Comparison of ENCODE assay signal across 19 cellular contexts in genomic region chr2:225028572-225028971, GRCh38. TPM values are rescaled to one million over a fixed set of nuclear protein-coding genes. Genes with fewer than 3 reads are reported as not detected.
DNase-seq lines count a peak whose midpoint lies in the region; ATAC-seq and FAIRE-seq lines count a peak whose summit lies in the region.
"Had no signal": no experiment of that assay in that cellular context is flagged by ENCODE, and none has a peak within 500 bp of the region (broad histone marks: within the 10 kb centered on the region; RNA-seq: fewer than 3 reads in every experiment).

No MANE protein-coding gene starts in this region.

- no peak for DNase-seq in activated CD4-positive, alpha-beta memory T cell treated with anti-CD3 and anti-CD28 coated beads for 36 hours
- DNase-seq in activated CD4-positive, alpha-beta memory T cell treated with anti-CD3 and anti-CD28 coated beads, Interleukin-2, amount 10 ng/mL, durations not matched to agents 7 days and 5 days = no peak
- DNase-seq in T-cell (no peak), small intestine (no peak)
- no peak for DNase-seq in natural killer cell treated with Interleukin-12 subunit alpha and Interleukin-12 subunit beta and Interleukin-15 and Interleukin-18, amount 100 ng/mL, for 72 hours (ENCODE audit: low spot score)
- DNase-seq in naive thymus-derived CD8-positive, alpha-beta T cell = no peak
- DNase-seq: 8988T, BE2C, H7, KG1, NCI-H1048, NCI-H1436 treated with DMSO at 0.1 percent for 48 hours, NCI-H2029 treated with DMSO at 0.1 percent for 48 hours, NCI-H510A, NCI-H774, PC-9 had no signal

- H3K27me3 Mint-ChIP-seq in activated CD4-positive, alpha-beta memory T cell treated with anti-CD3 and anti-CD28 coated beads for 36 hours = no peaks in the 10 kb centered on the region
- H3K27me3 Mint-ChIP-seq in activated CD4-positive, alpha-beta memory T cell treated with anti-CD3 and anti-CD28 coated beads, Interleukin-2, amount 10 ng/mL, durations not matched to agents 7 days and 5 days = no peaks in the 10 kb centered on the region
- no peaks in the 10 kb centered on the region for H3K27me3 Mint-ChIP-seq in T-cell
- no peaks in the 10 kb centered on the region for H3K27me3 Mint-ChIP-seq in natural killer cell treated with Interleukin-12 subunit alpha and Interleukin-12 subunit beta and Interleukin-15 and Interleukin-18, amount 100 ng/mL, for 72 hours
- no peaks in the 10 kb centered on the region for H3K27me3 Mint-ChIP-seq in naive thymus-derived CD8-positive, alpha-beta T cell

- H3K9ac ChIP-seq in BLaER1 treated with 17β-estradiol and CSF1 and Interleukin-3, amounts not matched to agents 10 nM and 100 nM = no peak overlapping the region

- peak overlapping the region; percentile 58 to 92 (median 79); a peak in 21 of 22 replicates for H3K4me2 ChIP-seq in BLaER1 treated with 17β-estradiol and CSF1 and Interleukin-3, amounts not matched to agents 10 nM and 100 nM
- H3K4me2 ChIP-seq: PC-9 had no signal

- H3K36me3 Mint-ChIP-seq in activated CD4-positive, alpha-beta memory T cell treated with anti-CD3 and anti-CD28 coated beads for 36 hours = peaks cover 17% of the 10 kb centered on the region
- peaks cover 25% of the 10 kb centered on the region for H3K36me3 Mint-ChIP-seq in activated CD4-positive, alpha-beta memory T cell treated with anti-CD3 and anti-CD28 coated beads, Interleukin-2, amount 10 ng/mL, durations not matched to agents 7 days and 5 days (ENCODE audit: low read depth)
- H3K36me3 Mint-ChIP-seq in T-cell = peaks cover 24% of the 10 kb centered on the region
- peaks cover 2% of the 10 kb centered on the region for H3K36me3 Mint-ChIP-seq in natural killer cell treated with Interleukin-12 subunit alpha and Interleukin-12 subunit beta and Interleukin-15 and Interleukin-18, amount 100 ng/mL, for 72 hours
- peaks cover 0 to 23% (median 5%) of the 10 kb centered on the region in 3 donors for H3K36me3 Mint-ChIP-seq in naive thymus-derived CD8-positive, alpha-beta T cell

- POLR2A ChIA-PET in activated CD4-positive, alpha-beta memory T cell treated with anti-CD3 and anti-CD28 coated beads for 36 hours (lab: Charles Lee) = no interaction called here
- POLR2A ChIA-PET in activated CD4-positive, alpha-beta memory T cell treated with anti-CD3 and anti-CD28 coated beads, Interleukin-2, amount 10 ng/mL, durations not matched to agents 7 days and 5 days (lab: Charles Lee) = no interaction called here
- POLR2A ChIA-PET in T-cell (lab: Charles Lee) = interaction anchor here (0.6 kb wide), 2 partner anchors 14 to 65 kb away, joined by 3 to 11 read pairs; partner anchors contain the start of gene DOCK10 (in 1 of the 2)
- POLR2A ChIA-PET in naive thymus-derived CD8-positive, alpha-beta T cell (lab: Charles Lee) = interaction anchor here (1.6 kb wide), 1 partner anchor 13 kb away, joined by 6 read pairs; no protein-coding TSS in a partner anchor

- CTCF ChIA-PET in activated CD4-positive, alpha-beta memory T cell treated with anti-CD3 and anti-CD28 coated beads for 36 hours (lab: Charles Lee) = no interaction called here
- CTCF ChIA-PET in activated CD4-positive, alpha-beta memory T cell treated with anti-CD3 and anti-CD28 coated beads, Interleukin-2, amount 10 ng/mL, durations not matched to agents 7 days and 5 days (lab: Charles Lee) = no interaction called here
- CTCF ChIA-PET in T-cell (lab: Charles Lee) = no interaction called here

- peak overlapping the region in 9 of 11 experiments; percentile 68 to 95 (median 90); a peak in 17 of 22 replicates for H3K27ac ChIP-seq in BLaER1 treated with 17β-estradiol and CSF1 and Interleukin-3, amounts not matched to agents 10 nM and 100 nM
- no peak overlapping the region for H3K27ac ChIP-seq in small intestine (ENCODE audit: low read depth in 1 of 2, low read length in 1 of 2)
- H3K27ac ChIP-seq: PC-9 had no signal

- no peak for ATAC-seq in T-cell (replicated peaks in 1 of 4)
- ATAC-seq in natural killer cell treated with Interleukin-12 subunit alpha and Interleukin-12 subunit beta and Interleukin-15 and Interleukin-18, amount 100 ng/mL, for 72 hours = no peak
- ATAC-seq in naive thymus-derived CD8-positive, alpha-beta T cell = no peak
- no peak for ATAC-seq in activated CD4-positive, CD25-positive, alpha-beta regulatory T cell treated with anti-CD3 and anti-CD28 coated beads, Interleukin-2, amount 50 U/mL, for 24 hours
- ATAC-seq: HepG2 had no signal

- H3K27ac Mint-ChIP-seq in activated CD4-positive, alpha-beta memory T cell treated with anti-CD3 and anti-CD28 coated beads for 36 hours = peak overlapping the region; percentile 15
- H3K27ac Mint-ChIP-seq in activated CD4-positive, alpha-beta memory T cell treated with anti-CD3 and anti-CD28 coated beads, Interleukin-2, amount 10 ng/mL, durations not matched to agents 7 days and 5 days = no peak overlapping the region
- H3K27ac Mint-ChIP-seq in T-cell = peak overlapping the region; percentile 48 to 61
- peak overlapping the region; percentile 69 to 80 for H3K27ac Mint-ChIP-seq in natural killer cell treated with Interleukin-12 subunit alpha and Interleukin-12 subunit beta and Interleukin-15 and Interleukin-18, amount 100 ng/mL, for 72 hours
- peak overlapping the region in 5 of 10 donors; percentile 4 to 77 (median 63) for H3K27ac Mint-ChIP-seq in naive thymus-derived CD8-positive, alpha-beta T cell

- H3K4me1 ChIP-seq in BLaER1 treated with 17β-estradiol and CSF1 and Interleukin-3, amounts not matched to agents 10 nM and 100 nM = peaks cover 34 to 64% (median 50%) of the 10 kb centered on the region in 10 experiments
- peaks cover 0 to 3% of the 10 kb centered on the region in 2 donors for H3K4me1 ChIP-seq in small intestine (ENCODE audit: control insufficient read depth in 2 of 2, insufficient read depth in 1 of 2, low read depth in 1 of 2, low read length in 1 of 2)
- H3K4me1 ChIP-seq: BE2C had no signal

- H3K9me3 ChIP-seq in BLaER1 treated with 17β-estradiol and CSF1 and Interleukin-3, amounts not matched to agents 10 nM and 100 nM (replicated peaks in 1 of 11) = peaks cover 0 to 14% (median 0%) of the 10 kb centered on the region in 11 experiments; a peak in 5 of 22 replicates
- no peaks in the 10 kb centered on the region for H3K9me3 ChIP-seq in small intestine (ENCODE audit: control insufficient read depth, low read depth)
- H3K9me3 ChIP-seq: BE2C had no signal

- H3K9me3 Mint-ChIP-seq in activated CD4-positive, alpha-beta memory T cell treated with anti-CD3 and anti-CD28 coated beads for 36 hours = no peaks in the 10 kb centered on the region
- H3K9me3 Mint-ChIP-seq in activated CD4-positive, alpha-beta memory T cell treated with anti-CD3 and anti-CD28 coated beads, Interleukin-2, amount 10 ng/mL, durations not matched to agents 7 days and 5 days = no peaks in the 10 kb centered on the region
- no peaks in the 10 kb centered on the region for H3K9me3 Mint-ChIP-seq in T-cell
- no peaks in the 10 kb centered on the region for H3K9me3 Mint-ChIP-seq in natural killer cell treated with Interleukin-12 subunit alpha and Interleukin-12 subunit beta and Interleukin-15 and Interleukin-18, amount 100 ng/mL, for 72 hours
- H3K9me3 Mint-ChIP-seq in naive thymus-derived CD8-positive, alpha-beta T cell = no peaks in the 10 kb centered on the region

- peaks cover 0 to 44% (median 0%) of the 10 kb centered on the region in 11 experiments; a peak in 3 of 22 replicates for H4K20me1 ChIP-seq in BLaER1 treated with 17β-estradiol and CSF1 and Interleukin-3, amounts not matched to agents 10 nM and 100 nM

- H3K4me1 Mint-ChIP-seq in activated CD4-positive, alpha-beta memory T cell treated with anti-CD3 and anti-CD28 coated beads for 36 hours (ENCODE audit: low read depth) = peaks cover 76% of the 10 kb centered on the region
- peaks cover 55% of the 10 kb centered on the region for H3K4me1 Mint-ChIP-seq in activated CD4-positive, alpha-beta memory T cell treated with anti-CD3 and anti-CD28 coated beads, Interleukin-2, amount 10 ng/mL, durations not matched to agents 7 days and 5 days
- H3K4me1 Mint-ChIP-seq in T-cell = peaks cover 82 to 84% (median 84%) of the 10 kb centered on the region in 3 donors
- H3K4me1 Mint-ChIP-seq in natural killer cell treated with Interleukin-12 subunit alpha and Interleukin-12 subunit beta and Interleukin-15 and Interleukin-18, amount 100 ng/mL, for 72 hours (ENCODE audit: low read depth in 2 of 2) = peaks cover 62 to 70% of the 10 kb centered on the region in 2 donors
- H3K4me1 Mint-ChIP-seq in naive thymus-derived CD8-positive, alpha-beta T cell = peaks cover 42 to 85% (median 74%) of the 10 kb centered on the region in 4 donors

- no peaks in the 10 kb centered on the region for H3K27me3 ChIP-seq in BLaER1 treated with 17β-estradiol and CSF1 and Interleukin-3, amounts not matched to agents 10 nM and 100 nM
- no peaks in the 10 kb centered on the region for H3K27me3 ChIP-seq in small intestine (ENCODE audit: control insufficient read depth in 2 of 2, insufficient read depth in 2 of 2, low read length in 2 of 2)
- H3K27me3 ChIP-seq: BE2C had no signal

- peaks cover 0 to 24% (median 8%) of the 10 kb centered on the region in 11 experiments; a peak in 14 of 22 replicates for H3K36me3 ChIP-seq in BLaER1 treated with 17β-estradiol and CSF1 and Interleukin-3, amounts not matched to agents 10 nM and 100 nM
- H3K36me3 ChIP-seq in small intestine (ENCODE audit: control insufficient read depth in 2 of 2, insufficient read depth in 2 of 2, low read length in 2 of 2) = no peaks in the 10 kb centered on the region
- H3K36me3 ChIP-seq: BE2C had no signal

- no peak for FAIRE-seq in small intestine (lab: Jason Lieb, UNC)
- FAIRE-seq: HepG2 had no signal

- 85 to 91% (median 88%) methylated on average over 3 of the region's 3 CpGs for WGBS in small intestine, 3 donors

- intact Hi-C loops in activated CD4-positive, alpha-beta memory T cell treated with anti-CD3 and anti-CD28 coated beads for 36 hours (cut with micrococcal nuclease) = no loop called here

- H3K4me3 Mint-ChIP-seq in activated CD4-positive, alpha-beta memory T cell treated with anti-CD3 and anti-CD28 coated beads for 36 hours = no peak overlapping the region
- H3K4me3 Mint-ChIP-seq in activated CD4-positive, alpha-beta memory T cell treated with anti-CD3 and anti-CD28 coated beads, Interleukin-2, amount 10 ng/mL, durations not matched to agents 7 days and 5 days = no peak overlapping the region
- H3K4me3 Mint-ChIP-seq in T-cell = no peak overlapping the region
- H3K4me3 Mint-ChIP-seq in natural killer cell treated with Interleukin-12 subunit alpha and Interleukin-12 subunit beta and Interleukin-15 and Interleukin-18, amount 100 ng/mL, for 72 hours = peak overlapping the region; percentile 32
- H3K4me3 Mint-ChIP-seq in naive thymus-derived CD8-positive, alpha-beta T cell = no peak overlapping the region

- H3K4me3 ChIP-seq in BLaER1 treated with 17β-estradiol and CSF1 and Interleukin-3, amounts not matched to agents 10 nM and 100 nM = no peak overlapping the region; a peak in 1 of 20 replicates
- no peak overlapping the region for H3K4me3 ChIP-seq in small intestine (ENCODE audit: low read depth in 1 of 2, low read length in 2 of 2)
- H3K4me3 ChIP-seq: PC-9 had no signal

RNA-seq across cellular contexts. Expression of gene DOCK10, which starts 13.7 kb away (rescaled TPM):
- 100 to 1,000 TPM; 134 to 139 TPM for total RNA-seq in activated CD4-positive, alpha-beta memory T cell treated with anti-CD3 and anti-CD28 coated beads for 36 hours
- total RNA-seq in activated CD4-positive, alpha-beta memory T cell treated with anti-CD3 and anti-CD28 coated beads, Interleukin-2, amount 10 ng/mL, durations not matched to agents 7 days and 5 days = 100 to 1,000 TPM; 223 to 239 TPM
- total RNA-seq in T-cell = 100 to 1,000 TPM; 206 to 266 (median 235) TPM
- total RNA-seq in natural killer cell treated with Interleukin-12 subunit alpha and Interleukin-12 subunit beta and Interleukin-15 and Interleukin-18, amount 100 ng/mL, for 72 hours = 100 to 1,000 TPM; 334 to 378 TPM
- 100 to 1,000 TPM; 165 to 180 TPM for total RNA-seq in naive thymus-derived CD8-positive, alpha-beta T cell
- polyA plus RNA-seq in naive thymus-derived CD8-positive, alpha-beta T cell = 10 to 100 TPM; 34.1 to 57.9 (median 47.8) TPM
- polyA plus RNA-seq in small intestine = 1 to 10 TPM; 2.3 to 4.3 (median 2.7) TPM
- total RNA-seq: HepG2 had no signal
- polyA plus RNA-seq: HepG2 had no signal

Comparison
In these comparisons a context has a peak if more than half of its experiments do, and no peak if none do; other contexts are left out.
1. H3K27ac ChIP-seq: peak in BLaER1 treated with 17β-estradiol and CSF1 and Interleukin-3, amounts not matched to agents 10 nM and 100 nM (9 of 11); none in small intestine (0 of 2).
2. POLR2A ChIA-PET loops: an anchor here in T-cell (0.6 kb wide) and naive thymus-derived CD8-positive, alpha-beta T cell (1.6 kb wide); none called in activated CD4-positive, alpha-beta memory T cell treated with anti-CD3 and anti-CD28 coated beads for 36 hours and activated CD4-positive, alpha-beta memory T cell treated with anti-CD3 and anti-CD28 coated beads, Interleukin-2, amount 10 ng/mL, durations not matched to agents 7 days and 5 days.